Comparison of ENCODE assay signal across 14 cellular contexts in genomic region chr1:244409648-244410164, GRCh38. TPM values are rescaled to one million over a fixed set of nuclear protein-coding genes. Genes with fewer than 3 reads are reported as not detected.
A peak's percentile ranks its signal among the peaks of the same experiment; 100 is the strongest.
DNase-seq lines count a peak whose midpoint lies in the region; ATAC-seq and TF ChIP-seq lines count a peak whose summit lies in the region.
"Had no signal": no experiment of that assay in that cellular context is flagged by ENCODE, and none has a peak within 500 bp of the region (broad histone marks: within the 10 kb centered on the region; RNA-seq: fewer than 3 reads in every experiment).

No MANE protein-coding gene starts in this region.

- intact Hi-C loops in gastrocnemius medialis (cut with DNase I; ENCODE audit: low total_unique reads): no loop called here

- H3K4me3 ChIP-seq in gastrocnemius medialis: no peak overlapping the region
- no peak overlapping the region for H3K4me3 ChIP-seq in WERI-Rb-1 (ENCODE audit: low read depth, low read length)
- H3K4me3 ChIP-seq: left ventricle myocardium inferior, MG63, Peyer's patch had no signal

- ATAC-seq in GM19455 (IDR thresholded peaks at IDR 0.05; ENCODE audit: unreplicated experiment) (peak; percentile 63), HG02938 (IDR thresholded peaks at IDR 0.05; ENCODE audit: unreplicated experiment) (peak; percentile 84), gastrocnemius medialis (no peak)

- H3K9me3 ChIP-seq in gastrocnemius medialis: no peaks in the 10 kb centered on the region
- H3K9me3 ChIP-seq in WERI-Rb-1 (ENCODE audit: severe bottlenecking): no peaks in the 10 kb centered on the region
- H3K9me3 ChIP-seq: left ventricle myocardium inferior, MG63, Peyer's patch had no signal

- DNase-seq in GM13977 (ENCODE audit: low spot score) (peak; percentile 24), MV-4-11 (lab: John Stamatoyannopoulos, UW) (peak; percentile 75), NCI-H446 (lab: John Stamatoyannopoulos, UW) (no peak), gastrocnemius medialis (no peak), WERI-Rb-1 (no peak)
- DNase-seq in activated CD4-positive, alpha-beta T cell treated with anti-CD3 and anti-CD28 coated beads, Interleukin-2, amount 50 U/mL, for 1 hour: no peak
- DNase-seq: activated CD4-positive, alpha-beta T cell treated with anti-CD3 and anti-CD28 coated beads for 4 hours; CD4-positive, CD25-positive, alpha-beta regulatory T cell; left ventricle myocardium inferior; MG63; Peyer's patch; retina had no signal

- H3K36me3 ChIP-seq in gastrocnemius medialis (peaks cover 2 to 58% of the 10 kb centered on the region in 2 donors), WERI-Rb-1 (peaks cover 41% of the 10 kb centered on the region)

- H3K4me1 ChIP-seq in gastrocnemius medialis: no peaks in the 10 kb centered on the region
- H3K4me1 ChIP-seq: left ventricle myocardium inferior, Peyer's patch had no signal

- in situ Hi-C loops in GM13977 (cut with MboI; ENCODE audit: low pct_unique_long_range_greater_than_20kb, low sequenced_read_pairs, unreplicated experiment): no loop called here
- in situ Hi-C loops in gastrocnemius medialis (cut with MboI; ENCODE audit: low sequenced_read_pairs in 4 of 4): no loop called here

- H3K27me3 ChIP-seq in gastrocnemius medialis (no peaks in the 10 kb centered on the region), WERI-Rb-1 (ENCODE audit: insufficient read depth, low read depth, severe bottlenecking) (no peaks in the 10 kb centered on the region)
- H3K27me3 ChIP-seq: MG63, Peyer's patch had no signal

- no peak for TF ChIP-seq CTCF in GM13977 (IDR thresholded peaks at IDR 0.05; ENCODE audit: extremely low read depth, insufficient read depth, missing control alignments)
- TF ChIP-seq CTCF in gastrocnemius medialis (IDR thresholded peaks at IDR 0.05 in 4 of 5, conservative IDR thresholded peaks at IDR 0.05 in 1 of 5): no peak
- no peak for TF ChIP-seq CTCF in WERI-Rb-1 (IDR thresholded peaks at IDR 0.05; ENCODE audit: low read depth, low read length)

- H3K27ac ChIP-seq in gastrocnemius medialis (no peak overlapping the region), WERI-Rb-1 (no peak overlapping the region)
- H3K27ac ChIP-seq: left ventricle myocardium inferior had no signal

- TF ChIP-seq POLR2A in gastrocnemius medialis (IDR thresholded peaks at IDR 0.05): no peak

RNA-seq across cellular contexts. Expression of gene ADSS2, which starts 42.0 kb away (rescaled TPM):
- 10 to 100 TPM in 2 of 4 donors, 1 to 10 TPM in 2; 8.0 to 18.4 (median 9.9) TPM for total RNA-seq in gastrocnemius medialis

RNA-seq across cellular contexts. Expression of gene CATSPERE, which starts 51.4 kb away (rescaled TPM):
- total RNA-seq in gastrocnemius medialis: under 1 TPM in 3 of 4 donors, not detected in 1; 0.49 to 0.58 (median 0.56) TPM

Comparison
In these comparisons a context has a peak if more than half of its experiments do, and no peak if none do; other contexts are left out.
1. DNase-seq: peak in GM13977 (single experiment) and MV-4-11 (single experiment); none in NCI-H446 (0 of 2), gastrocnemius medialis (0 of 2), WERI-Rb-1 (single experiment) and activated CD4-positive, alpha-beta T cell treated with anti-CD3 and anti-CD28 coated beads, Interleukin-2, amount 50 U/mL, for 1 hour (single experiment).
2. ATAC-seq: peak in GM19455 (single experiment) and HG02938 (single experiment); none in gastrocnemius medialis (0 of 2).